ENCODE assay signal across 8 cellular contexts in the genomic region with DNA sequence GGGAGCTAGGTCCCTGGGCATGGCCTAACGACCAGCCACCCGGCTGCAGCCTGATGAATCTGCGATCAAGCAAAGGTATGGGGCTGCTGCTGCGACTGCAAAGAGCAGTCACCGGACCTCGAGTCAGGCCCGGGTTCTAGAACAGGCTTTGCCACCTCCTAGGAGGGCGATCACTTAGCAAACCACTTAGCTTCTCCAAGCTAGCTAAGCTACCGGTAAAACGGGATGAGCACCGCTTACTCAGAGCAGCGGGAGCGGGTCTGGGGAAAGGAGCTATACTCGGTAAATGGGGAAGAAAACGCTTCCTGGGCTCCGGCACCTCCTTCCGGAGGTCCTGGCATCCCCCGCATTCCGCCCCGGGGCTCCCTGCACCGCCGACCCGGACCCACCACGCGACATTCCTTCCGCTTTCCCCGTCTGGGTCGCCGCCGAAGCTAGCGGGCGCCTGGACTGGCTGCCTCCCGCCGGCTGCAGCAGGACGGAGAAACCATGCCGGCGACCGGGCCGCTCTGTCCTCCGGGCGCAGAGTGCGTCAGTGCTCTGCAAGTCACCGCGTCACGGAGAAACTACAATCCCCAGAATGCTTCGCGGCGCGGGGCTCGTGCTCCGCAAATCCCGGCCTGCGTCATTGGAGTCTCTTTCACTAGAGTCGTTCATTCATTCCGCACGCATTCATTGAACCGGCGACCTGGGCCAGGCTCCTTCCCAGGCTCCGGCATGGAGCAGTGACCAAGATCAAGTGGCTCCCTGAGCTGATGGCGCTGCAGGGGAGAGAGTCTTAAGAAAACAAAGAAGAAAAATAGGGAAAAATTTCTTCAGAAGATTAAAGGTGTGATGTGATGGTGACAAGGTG. TPM values are rescaled to one million over a fixed set of nuclear protein-coding genes. Genes with fewer than 3 reads are reported as not detected.
DNase-seq lines count a peak whose midpoint lies in the region; ATAC-seq, FAIRE-seq and TF ChIP-seq lines count a peak whose summit lies in the region.

TSS of gene LSM10 (minus strand) at position 531 of the 853 bp plus-strand sequence. CDS start 3,779 bp downstream, outside the sequence.

- peaks cover 20% of the 10 kb centered on the region; the same call in 1 of the 2 replicates for H3K79me2 ChIP-seq in Loucy (ENCODE audit: insufficient read depth, low read length)
- H3K79me2 ChIP-seq in fibroblast of lung (ENCODE audit: control insufficient read depth, insufficient read depth, low read length): peaks cover 14% of the 10 kb centered on the region

- H3K36me3 ChIP-seq in Loucy (ENCODE audit: insufficient read depth, low read length) (no peaks in the 10 kb centered on the region), RWPE2 (ENCODE audit: low read depth) (peaks cover 12% of the 10 kb centered on the region; the same call in 1 of the 2 replicates), fibroblast of lung (ENCODE audit: control insufficient read depth, insufficient read depth, low read length) (peaks cover 5% of the 10 kb centered on the region)

- H3K36me3 Mint-ChIP-seq in activated T-helper 17 cell treated with anti-CD3 and anti-CD28 coated beads, Interleukin-2, amount 50 U/mL, for 72 hours (ENCODE audit: low read depth): peaks cover 34% of the 10 kb centered on the region
- peaks cover 0 to 17% (median 6%) of the 10 kb centered on the region in 3 donors for H3K36me3 Mint-ChIP-seq in naive thymus-derived CD8-positive, alpha-beta T cell

- H3K27me3 ChIP-seq in Loucy (ENCODE audit: insufficient read depth, low read length, poor library complexity, severe bottlenecking): no peaks in the 10 kb centered on the region
- H3K27me3 ChIP-seq in RWPE2 (ENCODE audit: insufficient read depth, poor library complexity, severe bottlenecking): no peaks in the 10 kb centered on the region
- H3K27me3 ChIP-seq in fibroblast of lung (ENCODE audit: control insufficient read depth, insufficient read depth, low read length): no peaks in the 10 kb centered on the region

- no peaks in the 10 kb centered on the region for H3F3A ChIP-seq in Loucy (ENCODE audit: low read depth)

- peak within 1 kb of the TSS; percentile 91 for H3K9ac ChIP-seq in Loucy (ENCODE audit: low read depth, low read length, poor library complexity, severe bottlenecking)
- peak within 1 kb of the TSS; percentile 90 for H3K9ac ChIP-seq in fibroblast of lung (ENCODE audit: insufficient read depth, low read length)

- no peak for FAIRE-seq in H54 (lab: Jason Lieb, UNC)

- TF ChIP-seq CTCF in Loucy (conservative IDR thresholded peaks at IDR 0.05; ENCODE audit: low read length): no peak
- TF ChIP-seq CTCF in RWPE2 (IDR thresholded peaks at IDR 0.05; ENCODE audit: poor library complexity, severe bottlenecking): no peak
- TF ChIP-seq CTCF in fibroblast of lung (conservative IDR thresholded peaks at IDR 0.05 in 1 of 2, IDR thresholded peaks at IDR 0.05 in 1 of 2; ENCODE audit: low read depth in 1 of 2, low read length in 2 of 2): no peak

- no peaks in the 10 kb centered on the region for H3K9me3 ChIP-seq in Loucy (ENCODE audit: insufficient read depth, low read depth, low read length)
- H3K9me3 ChIP-seq in RWPE2 (ENCODE audit: severe bottlenecking): no peaks in the 10 kb centered on the region
- H3K9me3 ChIP-seq in fibroblast of lung (ENCODE audit: control insufficient read depth, insufficient read depth, low read depth, low read length): no peaks in the 10 kb centered on the region

- H3K4me3 ChIP-seq in Loucy (ENCODE audit: low read length, poor library complexity, severe bottlenecking) (peak within 1 kb of the TSS; percentile 100), RWPE2 (ENCODE audit: severe bottlenecking) (peak within 1 kb of the TSS; percentile 73), fibroblast of lung (replicated peaks in 1 of 4; ENCODE audit: control extremely low read depth in 1 of 4, insufficient read depth in 1 of 4, low read depth in 3 of 4, low read length in 4 of 4) (peak within 1 kb of the TSS; percentile 81 to 99 (median 96))

- H3K4me2 ChIP-seq in Loucy (ENCODE audit: low read depth, low read length, poor library complexity, severe bottlenecking) (peak within 1 kb of the TSS; percentile 94), fibroblast of lung (ENCODE audit: extremely low read depth, insufficient read depth, low read length) (peak within 1 kb of the TSS; percentile 96)

- peak within 1 kb of the TSS; percentile 89 for H3K4me3 Mint-ChIP-seq in activated T-helper 17 cell treated with anti-CD3 and anti-CD28 coated beads, Interleukin-2, amount 50 U/mL, for 72 hours
- H3K4me3 Mint-ChIP-seq in naive thymus-derived CD8-positive, alpha-beta T cell: peak within 1 kb of the TSS; percentile 89 to 100 (median 98)

- ATAC-seq in RWPE2 (ENCODE audit: low read depth): peak; percentile 95
- peak; percentile 76 for ATAC-seq in activated T-helper 17 cell treated with anti-CD3 and anti-CD28 coated beads, Interleukin-2, amount 50 U/mL, for 72 hours (replicated peaks)
- peak; percentile 90 to 96 for ATAC-seq in naive thymus-derived CD8-positive, alpha-beta T cell

- H3K4me1 ChIP-seq in Loucy (ENCODE audit: insufficient read depth, low read length, poor library complexity, severe bottlenecking) (peaks cover 20% of the 10 kb centered on the region), RWPE2 (ENCODE audit: insufficient read depth, poor library complexity, severe bottlenecking) (peaks cover 3% of the 10 kb centered on the region), fibroblast of lung (ENCODE audit: control insufficient read depth, extremely low read depth, insufficient read depth, low read length) (peaks cover 5% of the 10 kb centered on the region)

- H4K20me1 ChIP-seq in Loucy (ENCODE audit: insufficient read depth, low read length, poor library complexity, severe bottlenecking) (no peaks in the 10 kb centered on the region), fibroblast of lung (ENCODE audit: control insufficient read depth, extremely low read depth, insufficient read depth, low read length) (no peaks in the 10 kb centered on the region)

- H2AFZ ChIP-seq in Loucy (ENCODE audit: low read length): peak within 1 kb of the TSS; percentile 96
- peak within 1 kb of the TSS; percentile 92 for H2AFZ ChIP-seq in fibroblast of lung (ENCODE audit: low read length)

- no peaks in the 10 kb centered on the region for H3K9me2 ChIP-seq in Loucy (replicated peaks; ENCODE audit: low read depth, low read length)

- TF ChIP-seq POLR2A in H54 (IDR thresholded peaks at IDR 0.05; ENCODE audit: low read depth, low read length): peak; percentile 90

- peaks cover 23% of the 10 kb centered on the region for H3K4me1 Mint-ChIP-seq in activated T-helper 17 cell treated with anti-CD3 and anti-CD28 coated beads, Interleukin-2, amount 50 U/mL, for 72 hours
- H3K4me1 Mint-ChIP-seq in naive thymus-derived CD8-positive, alpha-beta T cell: peaks cover 17 to 58% (median 41%) of the 10 kb centered on the region in 4 donors

- peak within 1 kb of the TSS; percentile 40 for H3K27ac ChIP-seq in RWPE2 (ENCODE audit: poor library complexity, severe bottlenecking)
- peak within 1 kb of the TSS; percentile 92 for H3K27ac ChIP-seq in fibroblast of lung (ENCODE audit: insufficient read depth, low read length)

- POLR2A ChIA-PET in naive thymus-derived CD8-positive, alpha-beta T cell (lab: Charles Lee): interaction anchor here (0.8 to 6.8 kb wide), 13 partner anchors 9 to 91 kb away, joined by 3 to 59 read pairs (median 3); partner anchors contain the start of genes MRPS15, SH3D21 and STK40

- H3K9me3 Mint-ChIP-seq in activated T-helper 17 cell treated with anti-CD3 and anti-CD28 coated beads, Interleukin-2, amount 50 U/mL, for 72 hours: no peaks in the 10 kb centered on the region
- no peaks in the 10 kb centered on the region for H3K9me3 Mint-ChIP-seq in naive thymus-derived CD8-positive, alpha-beta T cell

- peak within 1 kb of the TSS; percentile 90 for H3K27ac Mint-ChIP-seq in activated T-helper 17 cell treated with anti-CD3 and anti-CD28 coated beads, Interleukin-2, amount 50 U/mL, for 72 hours
- H3K27ac Mint-ChIP-seq in naive thymus-derived CD8-positive, alpha-beta T cell: peak within 1 kb of the TSS; percentile 94 to 100 (median 99)

- DNase-seq in EH (ENCODE audit: low read depth): peak; percentile 95
- peak; percentile 86 for DNase-seq in H54 (ENCODE audit: insufficient read length, low spot score)
- peak; percentile 88 for DNase-seq in RWPE2 (ENCODE audit: low spot score)
- peak; percentile 93 for DNase-seq in fibroblast of lung (ENCODE audit: low read depth in 2 of 2)
- DNase-seq in naive thymus-derived CD8-positive, alpha-beta T cell: peak; percentile 80 to 92 (median 85)
- peak; percentile 73 to 88 (median 83) for DNase-seq in stimulated activated naive CD4-positive, alpha-beta T cell (lab: John Stamatoyannopoulos, UW)

- no peaks in the 10 kb centered on the region for H3K27me3 Mint-ChIP-seq in activated T-helper 17 cell treated with anti-CD3 and anti-CD28 coated beads, Interleukin-2, amount 50 U/mL, for 72 hours
- H3K27me3 Mint-ChIP-seq in naive thymus-derived CD8-positive, alpha-beta T cell: no peaks in the 10 kb centered on the region

RNA-seq across cellular contexts. Expression of gene LSM10, which starts in this region (rescaled TPM):
- total RNA-seq in activated T-helper 17 cell treated with anti-CD3 and anti-CD28 coated beads, Interleukin-2, amount 50 U/mL, for 72 hours: 10 to 100 TPM; 24.6 to 59.6 TPM
- 13.9 and 19.2 TPM in 2 replicates for total RNA-seq in fibroblast of lung
- 33.5 and 49.1 TPM in 2 replicates for polyA plus RNA-seq in fibroblast of lung
- 42.8 and 74.8 TPM in 2 replicates for polyA plus RNA-seq in fibroblast of lung (2012)
- 41.9 and 79.5 TPM in 2 replicates for polyA minus RNA-seq in fibroblast of lung (ENCODE audit: low replicate concordance)
- 10 to 100 TPM; 40.8 to 47.1 TPM for total RNA-seq in naive thymus-derived CD8-positive, alpha-beta T cell
- polyA plus RNA-seq in naive thymus-derived CD8-positive, alpha-beta T cell: 100 to 1,000 TPM; 118 to 122 (median 121) TPM

Comparison
In these comparisons a context has a peak if more than half of its experiments do, and no peak if none do; other contexts are left out.
1. Peak in every context shown above with its lines: DNase-seq, ATAC-seq, H3K4me3 ChIP-seq and H3K27ac ChIP-seq.